ENCODE assay signal across 14 cellular contexts in the genomic region with DNA sequence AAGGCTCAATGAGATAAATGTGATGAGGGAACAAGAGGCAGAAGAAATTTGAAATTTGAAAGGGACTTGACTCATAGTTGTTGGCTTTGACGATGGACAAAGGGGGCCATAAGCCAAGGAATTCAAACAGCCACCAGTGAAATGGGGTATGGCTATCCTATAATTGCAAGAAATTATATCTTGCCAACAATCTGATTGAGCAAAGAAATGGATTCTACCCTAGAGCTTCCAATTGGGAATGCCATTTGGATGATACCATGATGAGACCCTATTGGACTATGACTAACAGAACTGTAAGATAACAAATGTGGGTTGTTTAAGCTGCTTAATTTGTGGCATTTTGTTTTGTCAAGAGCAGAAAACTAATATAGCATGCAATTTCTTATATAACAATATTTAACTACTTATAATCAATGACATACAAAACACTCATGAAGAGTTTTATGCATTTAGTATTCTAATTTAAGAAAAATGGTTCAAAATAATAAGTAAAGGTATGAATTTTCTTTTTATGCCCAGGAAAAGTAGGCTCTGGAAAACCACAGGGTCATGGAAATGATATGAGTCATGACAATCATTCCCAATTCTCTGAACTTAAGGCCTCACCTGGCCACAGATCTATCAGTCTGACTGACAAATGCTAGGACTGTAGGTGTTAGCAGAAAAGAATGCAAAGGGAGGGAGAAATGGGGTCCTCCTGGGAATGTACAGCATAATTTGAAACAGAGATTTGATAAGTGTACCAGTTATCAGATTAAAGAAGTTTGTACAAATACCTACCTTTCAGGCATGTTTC.
"Had no signal": no experiment of that assay in that cellular context is flagged by ENCODE, and none has a peak within 500 bp of the region (broad histone marks: within the 10 kb centered on the region; RNA-seq: fewer than 3 reads in every experiment).

No MANE protein-coding gene starts in this region.

- DNase-seq: activated CD4-positive, alpha-beta memory T cell treated with anti-CD3 and anti-CD28 coated beads for 36 hours; activated CD4-positive, alpha-beta T cell treated with anti-CD3 and anti-CD28 coated beads for 1 hour; activated T-cell treated with anti-CD3 and anti-CD28 coated beads, Interleukin-2, amount 50 U/mL, for 72 hours; aorta; glutamatergic neuron; left cardiac atrium; natural killer cell; stimulated activated CD4-positive, alpha-beta T cell treated with anti-CD3 and anti-CD28 coated beads, Interleukin-2, amount 100 ng/mL, for 24 hours; stimulated activated naive CD4-positive, alpha-beta T cell; substantia nigra had no signal

- H3K4me3 ChIP-seq: cardiac muscle cell, lung, prostate gland had no signal

- ATAC-seq: activated T-cell treated with anti-CD3 and anti-CD28 coated beads, Interleukin-2, amount 50 U/mL, for 72 hours; left cardiac atrium; natural killer cell; sciatic nerve had no signal

- H3K9me3 ChIP-seq: prostate gland had no signal

- H3K27me3 ChIP-seq: cardiac muscle cell had no signal

- H3K36me3 ChIP-seq: cardiac muscle cell, prostate gland had no signal

- H3K27ac ChIP-seq: cardiac muscle cell had no signal
